Comparison of ENCODE assay signal across 9 cellular contexts in the genomic region with DNA sequence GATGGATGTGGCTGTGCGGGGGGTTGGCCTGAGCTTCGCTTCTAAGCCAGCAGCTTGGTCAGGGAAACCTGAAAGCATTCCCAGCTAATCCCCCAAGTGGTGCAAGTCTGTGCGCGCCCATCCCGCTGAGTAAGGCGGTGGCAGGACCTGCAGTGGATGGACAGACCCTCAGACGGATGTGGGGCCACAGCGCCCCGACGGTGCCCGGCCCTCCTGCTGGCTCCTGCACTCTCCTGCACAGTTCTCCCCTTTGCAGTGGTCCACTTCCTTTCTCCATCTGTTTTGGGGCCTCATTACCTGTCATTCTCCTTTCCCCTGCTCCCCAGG. TPM values are rescaled to one million over a fixed set of nuclear protein-coding genes. Genes with fewer than 3 reads are reported as not detected.
DNase-seq lines count a peak whose midpoint lies in the region; ATAC-seq, FAIRE-seq and TF ChIP-seq lines count a peak whose summit lies in the region.
"Had no signal": no experiment of that assay in that cellular context is flagged by ENCODE, and none has a peak within 500 bp of the region (broad histone marks: within the 10 kb centered on the region; RNA-seq: fewer than 3 reads in every experiment).

No MANE protein-coding gene starts in this region.

- H3K27me3 ChIP-seq in RWPE2 (ENCODE audit: insufficient read depth, poor library complexity, severe bottlenecking) (no peaks in the 10 kb centered on the region), endodermal cell (ENCODE audit: control insufficient read depth, insufficient read depth, low read length, poor library complexity, severe bottlenecking) (peaks cover 13% of the 10 kb centered on the region), foreskin keratinocyte (peaks cover 22% of the 10 kb centered on the region)

- H3K36me3 Mint-ChIP-seq in endodermal cell (ENCODE audit: low read depth) (no peaks in the 10 kb centered on the region), progenitor cell of endocrine pancreas (ENCODE audit: insufficient read depth) (no peaks in the 10 kb centered on the region)

- FAIRE-seq in D721Med (lab: Jason Lieb, UNC), result no peak

- H3K4me1 ChIP-seq in RWPE2 (ENCODE audit: insufficient read depth, poor library complexity, severe bottlenecking), result peaks cover 4% of the 10 kb centered on the region
- H3K4me1 ChIP-seq in endodermal cell (ENCODE audit: control insufficient read depth, insufficient read depth, low read length), result peaks cover 3% of the 10 kb centered on the region
- no peaks in the 10 kb centered on the region for H3K4me1 ChIP-seq in foreskin keratinocyte

- H3K4me3 ChIP-seq in GM12865 (ENCODE audit: low read depth, low read length) (peak overlapping the region; percentile 73), RWPE2 (ENCODE audit: severe bottlenecking) (no peak overlapping the region), endodermal cell (ENCODE audit: low read length) (peak overlapping the region; percentile 94)

- H3K36me3 ChIP-seq in RWPE2 (ENCODE audit: low read depth) (no peaks in the 10 kb centered on the region), endodermal cell (ENCODE audit: control insufficient read depth, insufficient read depth, low read length) (no peaks in the 10 kb centered on the region)

- H3K27ac ChIP-seq in RWPE2 (ENCODE audit: poor library complexity, severe bottlenecking) (peak overlapping the region; percentile 3), endodermal cell (ENCODE audit: low read depth, low read length) (no peak overlapping the region), foreskin keratinocyte (no peak overlapping the region)

- H3K9me3 ChIP-seq in RWPE2 (ENCODE audit: severe bottlenecking) (no peaks in the 10 kb centered on the region), endodermal cell (ENCODE audit: control insufficient read depth, low read length) (no peaks in the 10 kb centered on the region)

- H3K27ac Mint-ChIP-seq in endodermal cell, result no peak overlapping the region
- H3K27ac Mint-ChIP-seq in progenitor cell of endocrine pancreas, result no peak overlapping the region

- ATAC-seq in RWPE2 (ENCODE audit: low read depth), result peak; percentile 2; the same call in 2 of the 3 replicates
- ATAC-seq in foreskin keratinocyte, result no peak

- TF ChIP-seq CTCF in GM12865 (IDR thresholded peaks at IDR 0.05; ENCODE audit: insufficient read depth, low read depth, low read length, missing control alignments) (no peak), RWPE2 (IDR thresholded peaks at IDR 0.05; ENCODE audit: poor library complexity, severe bottlenecking) (no peak), endodermal cell (conservative IDR thresholded peaks at IDR 0.05) (no peak), progenitor cell of endocrine pancreas (IDR thresholded peaks at IDR 0.05; ENCODE audit: unreplicated experiment) (no peak), foreskin keratinocyte (conservative IDR thresholded peaks at IDR 0.05) (no peak), D721Med (IDR thresholded peaks at IDR 0.05; ENCODE audit: insufficient read depth, missing control alignments) (no peak)

- peaks cover 10% of the 10 kb centered on the region for H3K4me1 Mint-ChIP-seq in endodermal cell
- peaks cover 8% of the 10 kb centered on the region for H3K4me1 Mint-ChIP-seq in progenitor cell of endocrine pancreas (ENCODE audit: low read depth)

- H3K27me3 Mint-ChIP-seq in endodermal cell (ENCODE audit: insufficient read depth) (peaks cover 23% of the 10 kb centered on the region), progenitor cell of endocrine pancreas (peaks cover 12% of the 10 kb centered on the region)

- 35 to 36% methylated on average over 4 to 11 of the region's 11 CpGs for WGBS in endodermal cell (ENCODE audit: insufficient coverage in 1 of 2, insufficient read length in 1 of 2), 2 experiments

- H3K9me3 Mint-ChIP-seq in endodermal cell, result no peaks in the 10 kb centered on the region
- no peaks in the 10 kb centered on the region for H3K9me3 Mint-ChIP-seq in progenitor cell of endocrine pancreas (ENCODE audit: low read depth)

- peak overlapping the region; percentile 79 for H3K4me3 Mint-ChIP-seq in endodermal cell
- H3K4me3 Mint-ChIP-seq in progenitor cell of endocrine pancreas (ENCODE audit: low read depth), result peak overlapping the region; percentile 63

- H3K9ac ChIP-seq in endodermal cell (ENCODE audit: extremely low read depth, low read length, poor library complexity, severe bottlenecking), result no peak overlapping the region

- DNase-seq in GM12865 (ENCODE audit: low read depth) (no peak), RWPE2 (ENCODE audit: low spot score) (no peak), endodermal cell (no peak), progenitor cell of endocrine pancreas (ENCODE audit: low spot score, unreplicated experiment) (no peak), foreskin keratinocyte (no peak), NCI-H1105 (lab: John Stamatoyannopoulos, UW) (no peak), amygdala (lab: John Stamatoyannopoulos, UW) (no peak), D721Med (ENCODE audit: insufficient read length, low spot score) (no peak)

RNA-seq across cellular contexts. Expression of gene ATP2A1, which starts 2.3 kb away (rescaled TPM):
- total RNA-seq in endodermal cell (1 to 10 TPM; 4.7 to 7.7 TPM), progenitor cell of endocrine pancreas (2.7 and 3.0 TPM in 2 replicates), foreskin keratinocyte (0.21 and 0.24 TPM in 2 replicates)
- polyA plus RNA-seq in endodermal cell (2013, experiment 1 of 2), result 2.2 TPM
- polyA plus RNA-seq in endodermal cell (2013, experiment 2 of 2), result 3.7 TPM
- polyA plus RNA-seq in foreskin keratinocyte, result 0.27 and 0.57 TPM in 2 replicates

RNA-seq across cellular contexts. Expression of gene SH2B1, which starts 16.9 kb away (rescaled TPM):
- total RNA-seq in endodermal cell (10 to 100 TPM; 56.5 to 63.4 TPM), progenitor cell of endocrine pancreas (72.8 and 75.1 TPM in 2 replicates), foreskin keratinocyte (21.4 and 22.2 TPM in 2 replicates)
- polyA plus RNA-seq in endodermal cell (2013, experiment 1 of 2), result 42.6 TPM
- 33.7 TPM for polyA plus RNA-seq in endodermal cell (2013, experiment 2 of 2)
- 21.7 and 24.1 TPM in 2 replicates for polyA plus RNA-seq in foreskin keratinocyte

RNA-seq across cellular contexts. Expression of gene TUFM, which starts 34.4 kb away (rescaled TPM):
- 100 to 1,000 TPM; 158 to 165 TPM for total RNA-seq in endodermal cell
- 116 TPM for polyA plus RNA-seq in endodermal cell (2013, experiment 1 of 2)
- 105 TPM for polyA plus RNA-seq in endodermal cell (2013, experiment 2 of 2)
- total RNA-seq in progenitor cell of endocrine pancreas, result 158 and 168 TPM in 2 replicates
- total RNA-seq in foreskin keratinocyte, result 169 and 192 TPM in 2 replicates
- polyA plus RNA-seq in foreskin keratinocyte, result 325 and 344 TPM in 2 replicates

RNA-seq across cellular contexts. Expression of gene RABEP2, which starts 44.5 kb away (rescaled TPM):
- 10 to 100 TPM; 16.1 to 19.2 TPM for total RNA-seq in endodermal cell
- polyA plus RNA-seq in endodermal cell (2013, experiment 1 of 2), result 7.8 TPM
- polyA plus RNA-seq in endodermal cell (2013, experiment 2 of 2), result 6.0 TPM
- 33.3 and 34.9 TPM in 2 replicates for total RNA-seq in progenitor cell of endocrine pancreas
- total RNA-seq in foreskin keratinocyte, result 16.2 and 16.6 TPM in 2 replicates
- 13.6 and 14.8 TPM in 2 replicates for polyA plus RNA-seq in foreskin keratinocyte

RNA-seq across cellular contexts. Expression of gene CD19, which starts 51.2 kb away (rescaled TPM):
- not detected for total RNA-seq in endodermal cell
- not detected for polyA plus RNA-seq in endodermal cell (2013, experiment 1 of 2)
- polyA plus RNA-seq in endodermal cell (2013, experiment 2 of 2), result not detected
- not detected in 2 replicates for total RNA-seq in progenitor cell of endocrine pancreas
- total RNA-seq in foreskin keratinocyte, result not detected in 2 replicates
- polyA plus RNA-seq in foreskin keratinocyte, result not detected in 2 replicates
- total RNA-seq: HT-29 had no signal
